8 cellular contexts compared by ENCODE assay signal in genomic region chr2:60735496-60736250, GRCh38. TPM values are rescaled to one million over a fixed set of nuclear protein-coding genes. Genes with fewer than 3 reads are reported as not detected.
DNase-seq lines count a peak whose midpoint lies in the region; ATAC-seq and TF ChIP-seq lines count a peak whose summit lies in the region.

No MANE protein-coding gene starts in this region.

- no peaks in the 10 kb centered on the region for H3K36me3 ChIP-seq in rectal smooth muscle tissue (ENCODE audit: control insufficient read depth, insufficient read depth, low read length)

- no peak for TF ChIP-seq CTCF in fibroblast of villous mesenchyme (IDR thresholded peaks at IDR 0.05; ENCODE audit: insufficient read depth, low read depth, low read length)

- no peak overlapping the region for H3K27ac ChIP-seq in rectal smooth muscle tissue (ENCODE audit: low read depth, low read length)

- ATAC-seq in GM21447 (IDR thresholded peaks at IDR 0.05; ENCODE audit: unreplicated experiment): no peak

- DNase-seq in activated CD4-positive, alpha-beta T cell treated with anti-CD3 and anti-CD28 coated beads for 48 hours: peak; percentile 22
- DNase-seq in activated CD4-positive, alpha-beta T cell treated with anti-CD3 and anti-CD28 coated beads for 1 hour: no peak
- DNase-seq in activated CD8-positive, alpha-beta memory T cell treated with anti-CD3 and anti-CD28 coated beads, Interleukin-2, amount 50 U/mL, for 48 hours: peak; percentile 57
- no peak for DNase-seq in fibroblast of villous mesenchyme (ENCODE audit: low read depth)
- DNase-seq in NCI-H1436 (lab: John Stamatoyannopoulos, UW): no peak
- DNase-seq in ureter (ENCODE audit: low spot score): no peak

- H3K4me1 ChIP-seq in rectal smooth muscle tissue (ENCODE audit: control insufficient read depth, insufficient read depth, low read length): no peaks in the 10 kb centered on the region

- H3K27me3 ChIP-seq in rectal smooth muscle tissue (ENCODE audit: control insufficient read depth, insufficient read depth, low read length): no peaks in the 10 kb centered on the region

- no peak overlapping the region for H3K9ac ChIP-seq in rectal smooth muscle tissue (ENCODE audit: low read length)

- peak overlapping the region; percentile 42 for H3K4me3 ChIP-seq in fibroblast of villous mesenchyme (ENCODE audit: low read depth, low read length)
- H3K4me3 ChIP-seq in rectal smooth muscle tissue (ENCODE audit: low read length): peak overlapping the region; percentile 45

RNA-seq across cellular contexts. Expression of gene PAPOLG, which starts 20.4 kb away (rescaled TPM):
- 12.6 and 20.3 TPM in 2 replicates for total RNA-seq in fibroblast of villous mesenchyme
- total RNA-seq in ureter: 18.4 TPM

Comparison
In these comparisons a context has a peak if more than half of its experiments do, and no peak if none do; other contexts are left out.
1. DNase-seq: peak in activated CD4-positive, alpha-beta T cell treated with anti-CD3 and anti-CD28 coated beads for 48 hours (single experiment) and activated CD8-positive, alpha-beta memory T cell treated with anti-CD3 and anti-CD28 coated beads, Interleukin-2, amount 50 U/mL, for 48 hours (single experiment); none in activated CD4-positive, alpha-beta T cell treated with anti-CD3 and anti-CD28 coated beads for 1 hour (single experiment), fibroblast of villous mesenchyme (single experiment), NCI-H1436 (single experiment) and ureter (single experiment).